14 cellular contexts compared by ENCODE assay signal in genomic region chr16:72637306-72637705, GRCh38.
DNase-seq lines count a peak whose midpoint lies in the region; ATAC-seq and TF ChIP-seq lines count a peak whose summit lies in the region.
"Had no signal": no experiment of that assay in that cellular context is flagged by ENCODE, and none has a peak within 500 bp of the region (broad histone marks: within the 10 kb centered on the region; RNA-seq: fewer than 3 reads in every experiment).

No MANE protein-coding gene starts in this region.

- no peak overlapping the region for H3K4me2 ChIP-seq in osteoblast (ENCODE audit: insufficient read depth, low read length)

- DNase-seq in EL (peak; percentile 88), RKO (ENCODE audit: low spot score) (peak; percentile 63), epithelial cell of proximal tubule (ENCODE audit: low read depth) (peak; percentile 29), osteoblast (ENCODE audit: insufficient read length, low spot score, missing footprints) (peak; percentile 57), erythroblast (lab: John Stamatoyannopoulos, UW) (no peak)
- DNase-seq in stimulated activated CD4-positive, alpha-beta T cell treated with anti-CD3 and anti-CD28 coated beads, Interleukin-2, amount 100 ng/mL, for 48 hours: no peak
- DNase-seq: activated naive CD4-positive, alpha-beta T cell treated with anti-CD3 and anti-CD28 coated beads, Interleukin-2, amount 10 ng/mL, durations not matched to agents 7 days and 5 days; CD8-positive, alpha-beta memory T cell; NCI-H1092 treated with DMSO at 0.1 percent for 48 hours; NCI-H510A treated with DMSO at 0.1 percent for 48 hours; stomach had no signal

- H3K9me3 ChIP-seq in osteoblast (ENCODE audit: low read depth, low read length): peaks cover 2% of the 10 kb centered on the region

- H3K4me1 ChIP-seq in osteoblast (ENCODE audit: insufficient read depth, low read length): peaks cover 8% of the 10 kb centered on the region
- H3K4me1 ChIP-seq: stomach had no signal

- TF ChIP-seq POLR2A in erythroblast (IDR thresholded peaks at IDR 0.05; ENCODE audit: low read length): no peak

- no peaks in the 10 kb centered on the region for H3K27me3 ChIP-seq in osteoblast (ENCODE audit: insufficient read depth, low read length)
- H3K27me3 ChIP-seq: stomach had no signal

- no peak for ATAC-seq in HG03196 (IDR thresholded peaks at IDR 0.05; ENCODE audit: unreplicated experiment)
- no peak for ATAC-seq in HG02588 (IDR thresholded peaks at IDR 0.05; ENCODE audit: unreplicated experiment)
- ATAC-seq: Right ventricle myocardium inferior had no signal

- no peaks in the 10 kb centered on the region for H4K20me1 ChIP-seq in osteoblast (ENCODE audit: insufficient read depth, low read length)

- H3K4me3 ChIP-seq in epithelial cell of proximal tubule (ENCODE audit: low read depth, low read length): no peak overlapping the region
- H3K4me3 ChIP-seq in osteoblast (ENCODE audit: insufficient read depth, low read length): no peak overlapping the region
- H3K4me3 ChIP-seq: stomach had no signal

- TF ChIP-seq CTCF in epithelial cell of proximal tubule (conservative IDR thresholded peaks at IDR 0.05; ENCODE audit: low read depth, low read length): no peak
- TF ChIP-seq CTCF in osteoblast (IDR thresholded peaks at IDR 0.05; ENCODE audit: extremely low read depth, low read depth, low read length): no peak

- peak overlapping the region; percentile 69 for H2AFZ ChIP-seq in osteoblast (ENCODE audit: low read length)

- H3K79me2 ChIP-seq in osteoblast (ENCODE audit: insufficient read depth, low read length): no peaks in the 10 kb centered on the region

- no peak overlapping the region for H3K27ac ChIP-seq in osteoblast (ENCODE audit: low read depth, low read length)
- H3K27ac ChIP-seq: stomach had no signal

- H3K36me3 ChIP-seq in osteoblast (ENCODE audit: insufficient read depth, low read length): no peaks in the 10 kb centered on the region
- H3K36me3 ChIP-seq: stomach had no signal

Comparison
In these comparisons a context has a peak if more than half of its experiments do, and no peak if none do; other contexts are left out.
1. DNase-seq: peak in EL (single experiment), RKO (single experiment), epithelial cell of proximal tubule (single experiment) and osteoblast (single experiment); none in stimulated activated CD4-positive, alpha-beta T cell treated with anti-CD3 and anti-CD28 coated beads, Interleukin-2, amount 100 ng/mL, for 48 hours (0 of 2) and erythroblast (0 of 2).